In genomic region chr2:8324164-8324848, GRCh38 we compare ENCODE assay signal across 13 cellular contexts.
DNase-seq lines count a peak whose midpoint lies in the region; ATAC-seq, FAIRE-seq and TF ChIP-seq lines count a peak whose summit lies in the region.
"Had no signal": no experiment of that assay in that cellular context is flagged by ENCODE, and none has a peak within 500 bp of the region (broad histone marks: within the 10 kb centered on the region; RNA-seq: fewer than 3 reads in every experiment).

No MANE protein-coding gene starts in this region.

- H3K36me3 Mint-ChIP-seq in activated naive CD8-positive, alpha-beta T cell treated with anti-CD3 and anti-CD28 coated beads, Interleukin-2, amount 50 U/mL, for 24 hours (ENCODE audit: low read depth): no peaks in the 10 kb centered on the region
- no peaks in the 10 kb centered on the region for H3K36me3 Mint-ChIP-seq in activated naive CD8-positive, alpha-beta T cell treated with anti-CD3 and anti-CD28 coated beads for 36 hours

- peaks cover 5 to 14% of the 10 kb centered on the region in 2 experiments; a peak in 4 of 5 replicates for H3K4me1 ChIP-seq in K562 (replicated peaks in 1 of 2; ENCODE audit: control insufficient read depth in 2 of 2, insufficient read depth in 2 of 2, low read length in 2 of 2)

- H3K4me2 ChIP-seq in K562 (ENCODE audit: insufficient read depth, low read length): peak overlapping the region; percentile 19; the same call in 1 of the 2 replicates

- CTCF ChIA-PET in K562 (lab: Yijun Ruan, JAX; ENCODE audit: low intra/inter-chr PET ratio): no interaction called here

- H3K4me3 Mint-ChIP-seq in activated naive CD8-positive, alpha-beta T cell treated with anti-CD3 and anti-CD28 coated beads, Interleukin-2, amount 50 U/mL, for 24 hours: no peak overlapping the region
- H3K4me3 Mint-ChIP-seq in activated naive CD8-positive, alpha-beta T cell treated with anti-CD3 and anti-CD28 coated beads for 36 hours: no peak overlapping the region

- no peaks in the 10 kb centered on the region for H3K9me3 Mint-ChIP-seq in activated naive CD8-positive, alpha-beta T cell treated with anti-CD3 and anti-CD28 coated beads, Interleukin-2, amount 50 U/mL, for 24 hours
- no peaks in the 10 kb centered on the region for H3K9me3 Mint-ChIP-seq in activated naive CD8-positive, alpha-beta T cell treated with anti-CD3 and anti-CD28 coated beads for 36 hours

- no peak overlapping the region for H2AFZ ChIP-seq in K562 (ENCODE audit: low read depth, low read length)

- no peak for TF ChIP-seq CTCF in K562 (IDR thresholded peaks at IDR 0.05 in 2 of 3, conservative IDR thresholded peaks at IDR 0.05 in 1 of 3; ENCODE audit: insufficient read depth in 2 of 3, low read depth in 1 of 3, low read length in 3 of 3)

- H4K20me1 ChIP-seq in K562 (replicated peaks; ENCODE audit: control insufficient read depth, insufficient read depth, low read length): no peaks in the 10 kb centered on the region

- H3K27ac Mint-ChIP-seq in activated naive CD8-positive, alpha-beta T cell treated with anti-CD3 and anti-CD28 coated beads, Interleukin-2, amount 50 U/mL, for 24 hours: no peak overlapping the region
- no peak overlapping the region for H3K27ac Mint-ChIP-seq in activated naive CD8-positive, alpha-beta T cell treated with anti-CD3 and anti-CD28 coated beads for 36 hours

- no peak for TF ChIP-seq POLR2A in K562 (conservative IDR thresholded peaks at IDR 0.05)

- no peak overlapping the region for H3K9ac ChIP-seq in K562 (ENCODE audit: insufficient read depth in 1 of 2, low read depth in 2 of 2, low read length in 2 of 2)

- H3K4me3 ChIP-seq in K562: no peak overlapping the region
- H3K4me3 ChIP-seq: esophagus muscularis mucosa, thoracic aorta had no signal

- H3K4me1 Mint-ChIP-seq in activated naive CD8-positive, alpha-beta T cell treated with anti-CD3 and anti-CD28 coated beads, Interleukin-2, amount 50 U/mL, for 24 hours: peaks cover 27% of the 10 kb centered on the region
- H3K4me1 Mint-ChIP-seq in activated naive CD8-positive, alpha-beta T cell treated with anti-CD3 and anti-CD28 coated beads for 36 hours: peaks cover 15% of the 10 kb centered on the region

- ATAC-seq in activated naive CD8-positive, alpha-beta T cell treated with anti-CD3 and anti-CD28 coated beads, Interleukin-2, amount 50 U/mL, for 24 hours: peak; percentile 33
- ATAC-seq in K562 (peak; percentile 63), SK-N-SH treated with all-trans-retinoic acid at 6 μM for 48 hours (no peak)
- ATAC-seq: PC-3 had no signal

- no peaks in the 10 kb centered on the region for H3K36me3 ChIP-seq in K562 (ENCODE audit: control insufficient read depth, insufficient read depth, low read length)
- H3K36me3 ChIP-seq: esophagus muscularis mucosa, thoracic aorta had no signal

- in situ Hi-C loops in K562 (cut with MboI): no loop called here

- peaks cover 13% of the 10 kb centered on the region for H3K27me3 Mint-ChIP-seq in activated naive CD8-positive, alpha-beta T cell treated with anti-CD3 and anti-CD28 coated beads, Interleukin-2, amount 50 U/mL, for 24 hours
- H3K27me3 Mint-ChIP-seq in activated naive CD8-positive, alpha-beta T cell treated with anti-CD3 and anti-CD28 coated beads for 36 hours: peaks cover 32% of the 10 kb centered on the region

- intact Hi-C loops in K562 (cut with micrococcal nuclease): no loop called here

- DNase-seq in activated naive CD8-positive, alpha-beta T cell treated with anti-CD3 and anti-CD28 coated beads, Interleukin-2, amount 50 U/mL, for 24 hours: no peak
- DNase-seq in activated naive CD8-positive, alpha-beta T cell treated with anti-CD3 and anti-CD28 coated beads for 36 hours: no peak
- DNase-seq in NCI-H510A treated with DMSO at 0.1 percent for 48 hours (lab: John Stamatoyannopoulos, UW) (peak; percentile 95), K562 (ENCODE audit: extremely low read depth in 1 of 4, low spot score in 3 of 4) (peak; percentile 43 to 65 (median 48)), cerebellar nuclear complex (lab: John Stamatoyannopoulos, UW) (no peak), NOMO-1 treated with dmso at 0.1 percent for 144 hours (lab: John Stamatoyannopoulos, UW; ENCODE audit: unreplicated experiment) (no peak)
- no peak for DNase-seq in stimulated activated CD4-positive, alpha-beta T cell treated with anti-CD3 and anti-CD28 coated beads, Interleukin-12 subunit alpha, Interleukin-12 subunit beta, amount 100 ng/mL, for 4 hours
- DNase-seq: AML-193, PC-3, retina had no signal

- no peak for TF ChIP-seq RAD21 in K562 (CRISPR knock-in tag; conservative IDR thresholded peaks at IDR 0.05 in 1 of 2, IDR thresholded peaks at IDR 0.05 in 1 of 2)

- POLR2A ChIA-PET in K562 (lab: Yijun Ruan, JAX): interaction anchor here (0.6 to 2.3 kb wide), 3 partner anchors 11 to 357 kb away, joined by 3 to 6 read pairs (median 3); no protein-coding TSS in a partner anchor

- peaks cover 0 to 2% of the 10 kb centered on the region in 2 experiments; a peak in 1 of 5 replicates for H3K27me3 ChIP-seq in K562 (ENCODE audit: control insufficient read depth in 2 of 2, insufficient read depth in 2 of 2, low read length in 2 of 2)
- H3K27me3 ChIP-seq: esophagus muscularis mucosa had no signal

- no TSS peak for BruUV-seq in K562 (replicated peaks; lab: Mats Ljungman, UMichigan)

- WGBS in K562 (ENCODE audit: insufficient coverage, low coverage, missing lambda C conversion rate): 5% methylated on average over 11 of the region's 11 CpGs

- no peak overlapping the region for H3K27ac ChIP-seq in K562 (ENCODE audit: extremely low read depth, low read depth, low read length)
- H3K27ac ChIP-seq: esophagus muscularis mucosa, thoracic aorta had no signal

- H3K9me1 ChIP-seq in K562 (ENCODE audit: control insufficient read depth, insufficient read depth, low read length): no peaks in the 10 kb centered on the region

- FAIRE-seq in K562 (lab: Jason Lieb, UNC): peak; percentile 78

- no peaks in the 10 kb centered on the region for H3K79me2 ChIP-seq in K562 (ENCODE audit: control insufficient read depth, insufficient read depth, low read length)

- H3K9me3 ChIP-seq in K562 (replicated peaks; ENCODE audit: control insufficient read depth, insufficient read depth, low read depth, low read length): no peaks in the 10 kb centered on the region
- H3K9me3 ChIP-seq: esophagus muscularis mucosa, thoracic aorta had no signal

- TF ChIP-seq EP300 in K562 (IDR thresholded peaks at IDR 0.05; ENCODE audit: low read length): peak; percentile 42; the same call in 1 of the 2 replicates

TF ChIP-seq in K562, 482 proteins besides CTCF, POLR2A, EP300 and RAD21 (continues in another document):
- TF ChIP-seq ZFX (CRISPR knock-in tag; IDR thresholded peaks at IDR 0.05) (peak; percentile 48), TCF7 (IDR thresholded peaks at IDR 0.05; ENCODE audit: borderline replicate concordance) (0 out of 2 replicates have a peak, but pooled peaks have one; percentile 71), HES1 (IDR thresholded peaks at IDR 0.05; ENCODE audit: low read depth) (0 out of 2 replicates have a peak, but pooled peaks have one; percentile 16), ARID1B (IDR thresholded peaks at IDR 0.05) (peak; percentile 24; the same call in 1 of the 2 replicates), DPF2 (IDR thresholded peaks at IDR 0.05) (0 out of 2 replicates have a peak, but pooled peaks have one; percentile 27), ZNF354B (CRISPR knock-in tag; IDR thresholded peaks at IDR 0.05) (no peak), CBFA2T2 (conservative IDR thresholded peaks at IDR 0.05) (peak; percentile 53), HIVEP1 (CRISPR knock-in tag; IDR thresholded peaks at IDR 0.05) (no peak), FOSL1 (tag; conservative IDR thresholded peaks at IDR 0.05) (peak; percentile 74), KHSRP (IDR thresholded peaks at IDR 0.05) (no peak), NFXL1 (CRISPR knock-in tag; IDR thresholded peaks at IDR 0.05) (no peak), GATA2 (CRISPR knock-in tag; IDR thresholded peaks at IDR 0.05) (peak; percentile 63)

TF ChIP-seq in SK-N-SH treated with all-trans-retinoic acid at 6 μM for 48 hours, 23 proteins besides CTCF, POLR2A, EP300 and RAD21:
- TF ChIP-seq CSRNP3 (CRISPR knock-in tag; IDR thresholded peaks at IDR 0.05) (no peak), PPARA (CRISPR knock-in tag; IDR thresholded peaks at IDR 0.05; ENCODE audit: borderline replicate concordance) (no peak), OSR1 (CRISPR knock-in tag; IDR thresholded peaks at IDR 0.05) (no peak), TCF4 (CRISPR knock-in tag; IDR thresholded peaks at IDR 0.05; ENCODE audit: borderline replicate concordance) (no peak), ZNF8 (CRISPR knock-in tag; IDR thresholded peaks at IDR 0.05) (no peak), PATZ1 (CRISPR knock-in tag; IDR thresholded peaks at IDR 0.05; ENCODE audit: borderline replicate concordance) (no peak), RARB (CRISPR knock-in tag; IDR thresholded peaks at IDR 0.05) (no peak), TOX (CRISPR knock-in tag; IDR thresholded peaks at IDR 0.05; ENCODE audit: borderline replicate concordance) (no peak), ZNF565 (CRISPR knock-in tag; conservative IDR thresholded peaks at IDR 0.05; ENCODE audit: low read depth) (no peak)

Comparison
In these comparisons a context has a peak if more than half of its experiments do, and no peak if none do; other contexts are left out.
1. DNase-seq: peak in NCI-H510A treated with DMSO at 0.1 percent for 48 hours (single experiment) and K562 (4 of 4); none in activated naive CD8-positive, alpha-beta T cell treated with anti-CD3 and anti-CD28 coated beads, Interleukin-2, amount 50 U/mL, for 24 hours (single experiment), activated naive CD8-positive, alpha-beta T cell treated with anti-CD3 and anti-CD28 coated beads for 36 hours (single experiment), cerebellar nuclear complex (0 of 2), NOMO-1 treated with dmso at 0.1 percent for 144 hours (single experiment) and stimulated activated CD4-positive, alpha-beta T cell treated with anti-CD3 and anti-CD28 coated beads, Interleukin-12 subunit alpha, Interleukin-12 subunit beta, amount 100 ng/mL, for 4 hours (single experiment).